Comparison of ENCODE assay signal across 18 cellular contexts in genomic region chr19:20558011-20558410, GRCh38. TPM values are rescaled to one million over a fixed set of nuclear protein-coding genes. Genes with fewer than 3 reads are reported as not detected.
DNase-seq lines count a peak whose midpoint lies in the region; ATAC-seq and TF ChIP-seq lines count a peak whose summit lies in the region.
"Had no signal": no experiment of that assay in that cellular context is flagged by ENCODE, and none has a peak within 500 bp of the region (broad histone marks: within the 10 kb centered on the region; RNA-seq: fewer than 3 reads in every experiment).

No MANE protein-coding gene starts in this region.

- H3K27me3 ChIP-seq in upper lobe of right lung: no peaks in the 10 kb centered on the region

- H3K36me3 ChIP-seq in upper lobe of right lung: peaks cover 10% of the 10 kb centered on the region
- H3K36me3 ChIP-seq: HAP-1 had no signal

- H3K4me3 ChIP-seq in NB4 (ENCODE audit: low read depth, low read length): no peak overlapping the region
- no peak overlapping the region for H3K4me3 ChIP-seq in upper lobe of right lung
- H3K4me3 ChIP-seq: HAP-1, mucosa of descending colon had no signal

- intact Hi-C loops in left cardiac atrium (cut with DNase I): no loop called here
- intact Hi-C loops in cardiac septum (cut with DNase I): no loop called here
- intact Hi-C loops in upper lobe of right lung (cut with DNase I): no loop called here

- TF ChIP-seq POLR2A in NB4 (IDR thresholded peaks at IDR 0.05; ENCODE audit: extremely low read depth, insufficient read length): no peak

- H3K9me3 ChIP-seq in upper lobe of right lung: peaks cover 60% of the 10 kb centered on the region
- H3K9me3 ChIP-seq: HAP-1 had no signal

- no peak overlapping the region for H3K4me3 Mint-ChIP-seq in endothelial cell (ENCODE audit: unreplicated experiment)
- H3K4me3 Mint-ChIP-seq: activated B cell treated with CpG ODN at 0.5 μM for 24 hours; stimulated activated memory B cell treated with anti-CD40 and anti-IgM and Interleukin-4, amounts not matched to agents 10 μg/mL and 1 μg/mL and 100 μg/mL, for 72 hours had no signal

- H3K4me1 Mint-ChIP-seq in endothelial cell (ENCODE audit: unreplicated experiment): peaks cover 3% of the 10 kb centered on the region

- no peaks in the 10 kb centered on the region for H3K4me1 ChIP-seq in upper lobe of right lung
- H3K4me1 ChIP-seq: HAP-1 had no signal

- ATAC-seq in left cardiac atrium: no peak
- ATAC-seq in upper lobe of right lung: no peak
- no peak for ATAC-seq in HG02798 (IDR thresholded peaks at IDR 0.05; ENCODE audit: poor library complexity, unreplicated experiment)
- no peak for ATAC-seq in activated CD4-positive, CD25-positive, alpha-beta regulatory T cell treated with anti-CD3 and anti-CD28 coated beads, Interleukin-2, amount 50 U/mL, for 24 hours
- no peak for ATAC-seq in left lobe of liver
- ATAC-seq: mucosa of descending colon; stimulated activated memory B cell treated with anti-CD40 and anti-IgM and Interleukin-4, amounts not matched to agents 10 μg/mL and 1 μg/mL and 100 μg/mL, for 72 hours had no signal

- no peaks in the 10 kb centered on the region for H3K9me3 Mint-ChIP-seq in endothelial cell (ENCODE audit: unreplicated experiment)

- peak; percentile 34 for DNase-seq in left cardiac atrium
- DNase-seq in cardiac septum (ENCODE audit: low spot score): no peak
- DNase-seq in NB4 (ENCODE audit: low read depth): peak; percentile 9
- peak; percentile 46 for DNase-seq in endothelial cell (ENCODE audit: low spot score)
- no peak for DNase-seq in upper lobe of right lung
- DNase-seq in left lobe of liver (ENCODE audit: low spot score): no peak
- DNase-seq: activated B cell treated with CpG ODN at 0.5 μM for 24 hours; C1 segment of cervical spinal cord; GF-D8; mucosa of descending colon; NCI-H2029; SK-N-SH; stimulated activated CD4-positive, alpha-beta T cell treated with anti-CD3 and anti-CD28 coated beads, Interleukin-2, amount 100 ng/mL, for 48 hours had no signal

- H3K27ac ChIP-seq in upper lobe of right lung: no peak overlapping the region

- no peaks in the 10 kb centered on the region for H3K27me3 Mint-ChIP-seq in endothelial cell (ENCODE audit: unreplicated experiment)
- H3K27me3 Mint-ChIP-seq: activated B cell treated with CpG ODN at 0.5 μM for 24 hours; stimulated activated memory B cell treated with anti-CD40 and anti-IgM and Interleukin-4, amounts not matched to agents 10 μg/mL and 1 μg/mL and 100 μg/mL, for 72 hours had no signal

- H3K36me3 Mint-ChIP-seq in endothelial cell (ENCODE audit: low read depth, unreplicated experiment): peaks cover 47% of the 10 kb centered on the region

- no peak overlapping the region for H3K27ac Mint-ChIP-seq in endothelial cell (ENCODE audit: unreplicated experiment)
- H3K27ac Mint-ChIP-seq: activated B cell treated with CpG ODN at 0.5 μM for 24 hours; activated T-helper 2 cell treated with anti-CD3 and anti-CD28 coated beads, Interferon-gamma antibody, Interleukin-2, Interleukin-4, amounts not matched to agents 10 μg/mL and 5 μg/mL and 100 μg/mL, durations not matched to agents 14 hours and 24 hours and 36 hours; stimulated activated memory B cell treated with anti-CD40 and anti-IgM and Interleukin-4, amounts not matched to agents 10 μg/mL and 1 μg/mL and 100 μg/mL, for 72 hours had no signal

- no peak for TF ChIP-seq CTCF in NB4 (IDR thresholded peaks at IDR 0.05; ENCODE audit: low read depth, low read length)
- TF ChIP-seq CTCF in endothelial cell (IDR thresholded peaks at IDR 0.05; ENCODE audit: unreplicated experiment): peak; percentile 14
- peak; percentile 32 for TF ChIP-seq CTCF in upper lobe of right lung (IDR thresholded peaks at IDR 0.05)

RNA-seq across cellular contexts. Expression of gene ZNF737, which starts 7.6 kb away (rescaled TPM):
- 1 to 10 TPM; 4.5 to 5.3 TPM for total RNA-seq in left cardiac atrium
- total RNA-seq in cardiac septum: 3.3 TPM
- 14.2 TPM for total RNA-seq in endothelial cell (ENCODE audit: unreplicated experiment)
- total RNA-seq in upper lobe of right lung: 16.5 TPM
- total RNA-seq in left lobe of liver: 2.3 TPM

Comparison
In these comparisons a context has a peak if more than half of its experiments do, and no peak if none do; other contexts are left out.
1. DNase-seq: peak in left cardiac atrium (single experiment), NB4 (single experiment) and endothelial cell (single experiment); none in cardiac septum (single experiment), upper lobe of right lung (single experiment) and left lobe of liver (single experiment).